1 cellular context compared by ENCODE assay signal in genomic region chr6:33320315-33321181, GRCh38.
TF ChIP-seq lines count a peak whose summit lies in the region.

No MANE protein-coding gene starts in this region.

TF ChIP-seq in K562, 482 proteins besides CTCF, POLR2A, EP300 and RAD21 (continued from another document and continues in another):
- TF ChIP-seq ATF7 (IDR thresholded peaks at IDR 0.05) (peak; percentile 95), EP400 (IDR thresholded peaks at IDR 0.05) (peak; percentile 71), ZNF778 (CRISPR knock-in tag; IDR thresholded peaks at IDR 0.05) (no peak), TEAD1 (CRISPR knock-in tag; IDR thresholded peaks at IDR 0.05) (peak in 1 of 2 experiments; percentile 57; a peak in 1 of 4 replicates), GATAD2B (IDR thresholded peaks at IDR 0.05; ENCODE audit: borderline replicate concordance) (no peak), JUND (IDR thresholded peaks at IDR 0.05; ENCODE audit: borderline replicate concordance, low read depth, low read length) (peak; percentile 94), JUND (tag; IDR thresholded peaks at IDR 0.05; ENCODE audit: borderline replicate concordance, low read depth, low read length) (peak; percentile 86), ZNF263 (CRISPR knock-in tag; IDR thresholded peaks at IDR 0.05; ENCODE audit: borderline replicate concordance) (no peak), ZFP36 (IDR thresholded peaks at IDR 0.05; ENCODE audit: low read depth, low read length, partially characterized antibody) (no peak), IRF2 (CRISPR knock-in tag; IDR thresholded peaks at IDR 0.05) (no peak), ARHGAP35 (IDR thresholded peaks at IDR 0.05; ENCODE audit: partially characterized antibody) (no peak), NR3C1 (CRISPR knock-in tag; IDR thresholded peaks at IDR 0.05) (no peak), MYNN (IDR thresholded peaks at IDR 0.05) (no peak), MYNN (CRISPR knock-in tag; IDR thresholded peaks at IDR 0.05) (no peak), RBM39 (optimal IDR thresholded peaks at IDR 0.05; ENCODE audit: low read depth, low read length) (no peak), VEZF1 (CRISPR knock-in tag; IDR thresholded peaks at IDR 0.05) (0 out of 2 replicates have a peak, but pooled peaks have one; percentile 18), ZNF408 (CRISPR knock-in tag; IDR thresholded peaks at IDR 0.05; ENCODE audit: low read depth) (no peak), SNRNP70 (optimal IDR thresholded peaks at IDR 0.05; ENCODE audit: low read depth, low read length) (no peak), NR2C2 (CRISPR knock-in tag; IDR thresholded peaks at IDR 0.05) (no peak; the same call in 1 of the 2 replicates), NR2C2 (tag; IDR thresholded peaks at IDR 0.05) (peak; percentile 90), ZNF764 (CRISPR knock-in tag; IDR thresholded peaks at IDR 0.05; ENCODE audit: low read depth) (no peak), KLF6 (CRISPR knock-in tag; IDR thresholded peaks at IDR 0.05; ENCODE audit: borderline replicate concordance) (no peak), ZNF280B (CRISPR knock-in tag; IDR thresholded peaks at IDR 0.05) (no peak), MAFF (IDR thresholded peaks at IDR 0.05; ENCODE audit: low read length) (no peak), CXXC5 (CRISPR knock-in tag; IDR thresholded peaks at IDR 0.05) (peak; percentile 63), NR4A1 (CRISPR knock-in tag; IDR thresholded peaks at IDR 0.05) (no peak), NR4A1 (tag; IDR thresholded peaks at IDR 0.05) (no peak), ZNF224 (CRISPR knock-in tag; IDR thresholded peaks at IDR 0.05) (no peak), ZNF134 (CRISPR knock-in tag; conservative IDR thresholded peaks at IDR 0.05) (no peak), SETDB1 (IDR thresholded peaks at IDR 0.05; ENCODE audit: low read length) (no peak), RCOR1 (IDR thresholded peaks at IDR 0.05; ENCODE audit: borderline replicate concordance in 1 of 2, low read depth in 2 of 2, low read length in 2 of 2) (0 out of 4 replicates have a peak, but pooled peaks of 1 of the 2 experiments have one; percentile 26), MITF (IDR thresholded peaks at IDR 0.05) (no peak), ZSCAN32 (CRISPR knock-in tag; IDR thresholded peaks at IDR 0.05) (no peak), MEF2A (IDR thresholded peaks at IDR 0.05; ENCODE audit: control insufficient read depth, low read depth, low read length) (peak; percentile 82), ZZZ3 (IDR thresholded peaks at IDR 0.05) (no peak), MAZ (CRISPR knock-in tag; conservative IDR thresholded peaks at IDR 0.05 in 1 of 2, IDR thresholded peaks at IDR 0.05 in 1 of 2) (no peak), HNRNPL (IDR thresholded peaks at IDR 0.05; ENCODE audit: low read depth, low read length) (no peak), SNAPC5 (CRISPR knock-in tag; IDR thresholded peaks at IDR 0.05) (no peak), ZNF282 (CRISPR knock-in tag; IDR thresholded peaks at IDR 0.05) (no peak), ZNF586 (CRISPR knock-in tag; conservative IDR thresholded peaks at IDR 0.05) (no peak), FOXO4 (CRISPR knock-in tag; IDR thresholded peaks at IDR 0.05) (no peak), PREB (CRISPR knock-in tag; IDR thresholded peaks at IDR 0.05) (no peak), FOSL1 (tag; conservative IDR thresholded peaks at IDR 0.05) (peak; percentile 82), ZC3H8 (IDR thresholded peaks at IDR 0.05) (no peak), ZNF316 (IDR thresholded peaks at IDR 0.05) (no peak), CBX1 (IDR thresholded peaks at IDR 0.05; ENCODE audit: low read depth) (no peak), KDM5B (IDR thresholded peaks at IDR 0.05; ENCODE audit: insufficient replicate concordance, low read depth, low read length) (peak; percentile 48), ETS1 (conservative IDR thresholded peaks at IDR 0.05; ENCODE audit: control insufficient read depth, low read depth, low read length) (no peak), SRSF9 (IDR thresholded peaks at IDR 0.05; ENCODE audit: borderline replicate concordance, low read depth, low read length) (no peak), AFF4 (CRISPR knock-in tag; IDR thresholded peaks at IDR 0.05) (no peak), PATZ1 (CRISPR knock-in tag; IDR thresholded peaks at IDR 0.05; ENCODE audit: borderline replicate concordance) (no peak), TARDBP (IDR thresholded peaks at IDR 0.05) (no peak), PCBP1 (IDR thresholded peaks at IDR 0.05; ENCODE audit: low read depth, low read length, poor library complexity, severe bottlenecking) (no peak), CBFA2T3 (IDR thresholded peaks at IDR 0.05) (no peak), ZNF639 (CRISPR knock-in tag; conservative IDR thresholded peaks at IDR 0.05 in 1 of 2, IDR thresholded peaks at IDR 0.05 in 1 of 2) (peak in 1 of 2 experiments; percentile 72; a peak in 1 of 4 replicates), ZNF23 (CRISPR knock-in tag; IDR thresholded peaks at IDR 0.05) (no peak), ZNF511 (CRISPR knock-in tag; IDR thresholded peaks at IDR 0.05) (0 out of 2 replicates have a peak, but pooled peaks have one; percentile 16), DPF2 (IDR thresholded peaks at IDR 0.05) (peak; percentile 76)
